Comparison of ENCODE assay signal across 1 cellular context in genomic region chr19:48646192-48646911, GRCh38.
TF ChIP-seq lines count a peak whose summit lies in the region.

No MANE protein-coding gene starts in this region.

TF ChIP-seq in HepG2, 621 proteins besides CTCF, POLR2A, EP300 and RAD21 (continued from another document and continues in another):
- TF ChIP-seq ZNF142 (CRISPR knock-in tag; IDR thresholded peaks at IDR 0.05) (no peak), TCF12 (IDR thresholded peaks at IDR 0.05) (no peak), TCF12 (CRISPR knock-in tag; IDR thresholded peaks at IDR 0.05) (no peak), NR2F2 (IDR thresholded peaks at IDR 0.05; ENCODE audit: borderline replicate concordance, low read depth) (no peak), ZNF710 (CRISPR knock-in tag; IDR thresholded peaks at IDR 0.05; ENCODE audit: borderline replicate concordance) (peak; percentile 46; the same call in 1 of the 2 replicates), ZSCAN12 (CRISPR knock-in tag; IDR thresholded peaks at IDR 0.05) (no peak), ZSCAN22 (CRISPR knock-in tag; IDR thresholded peaks at IDR 0.05) (no peak), ZNF563 (CRISPR knock-in tag; IDR thresholded peaks at IDR 0.05) (no peak), CHD4 (IDR thresholded peaks at IDR 0.05; ENCODE audit: borderline replicate concordance, low read length) (no peak), FUBP1 (CRISPR knock-in tag; IDR thresholded peaks at IDR 0.05; ENCODE audit: borderline replicate concordance) (no peak), WIZ (CRISPR knock-in tag; IDR thresholded peaks at IDR 0.05) (no peak), ZNF124 (CRISPR knock-in tag; IDR thresholded peaks at IDR 0.05) (no peak), ZBTB46 (CRISPR knock-in tag; IDR thresholded peaks at IDR 0.05; ENCODE audit: borderline replicate concordance) (no peak), ELF4 (CRISPR knock-in tag; IDR thresholded peaks at IDR 0.05; ENCODE audit: borderline replicate concordance) (no peak), BORCS8-MEF2B (CRISPR knock-in tag; IDR thresholded peaks at IDR 0.05) (no peak), STAT6 (CRISPR knock-in tag; IDR thresholded peaks at IDR 0.05; ENCODE audit: borderline replicate concordance) (no peak), ASH2L (IDR thresholded peaks at IDR 0.05; ENCODE audit: insufficient read length, low read depth, low read length) (no peak), TBL1XR1 (IDR thresholded peaks at IDR 0.05; ENCODE audit: borderline replicate concordance, low read length, partially characterized antibody) (no peak), IKZF1 (IDR thresholded peaks at IDR 0.05) (no peak), PPARG (CRISPR knock-in tag; conservative IDR thresholded peaks at IDR 0.05) (no peak), ZNF326 (CRISPR knock-in tag; IDR thresholded peaks at IDR 0.05; ENCODE audit: borderline replicate concordance) (no peak), TSC22D2 (CRISPR knock-in tag; IDR thresholded peaks at IDR 0.05; ENCODE audit: borderline replicate concordance) (no peak), SIX4 (CRISPR knock-in tag; IDR thresholded peaks at IDR 0.05) (no peak), ZNF205 (CRISPR knock-in tag; IDR thresholded peaks at IDR 0.05) (no peak; the same call in 1 of the 2 replicates), ZFP36 (IDR thresholded peaks at IDR 0.05; ENCODE audit: borderline replicate concordance, low read depth, low read length, partially characterized antibody) (no peak), HIVEP1 (CRISPR knock-in tag; IDR thresholded peaks at IDR 0.05) (peak; percentile 56; the same call in 1 of the 2 replicates), ZNF574 (CRISPR knock-in tag; IDR thresholded peaks at IDR 0.05) (peak; percentile 71), ZMYM4 (CRISPR knock-in tag; IDR thresholded peaks at IDR 0.05) (no peak), ZNF775 (CRISPR knock-in tag; IDR thresholded peaks at IDR 0.05; ENCODE audit: borderline replicate concordance) (no peak), YEATS4 (CRISPR knock-in tag; IDR thresholded peaks at IDR 0.05; ENCODE audit: borderline replicate concordance) (no peak), GPN1 (CRISPR knock-in tag; IDR thresholded peaks at IDR 0.05; ENCODE audit: borderline replicate concordance) (no peak), PAWR (CRISPR knock-in tag; IDR thresholded peaks at IDR 0.05; ENCODE audit: borderline replicate concordance) (no peak), NFE2L2 (IDR thresholded peaks at IDR 0.05; ENCODE audit: low read length) (no peak), ZBTB14 (CRISPR knock-in tag; IDR thresholded peaks at IDR 0.05) (no peak), ZNF530 (CRISPR knock-in tag; IDR thresholded peaks at IDR 0.05; ENCODE audit: low read depth) (no peak), REST (IDR thresholded peaks at IDR 0.05; ENCODE audit: borderline replicate concordance in 1 of 2, low read depth in 1 of 2, low read length in 2 of 2) (no peak), PAX8 (CRISPR knock-in tag; IDR thresholded peaks at IDR 0.05; ENCODE audit: borderline replicate concordance) (no peak)
